10 cellular contexts compared by ENCODE assay signal in the genomic region with DNA sequence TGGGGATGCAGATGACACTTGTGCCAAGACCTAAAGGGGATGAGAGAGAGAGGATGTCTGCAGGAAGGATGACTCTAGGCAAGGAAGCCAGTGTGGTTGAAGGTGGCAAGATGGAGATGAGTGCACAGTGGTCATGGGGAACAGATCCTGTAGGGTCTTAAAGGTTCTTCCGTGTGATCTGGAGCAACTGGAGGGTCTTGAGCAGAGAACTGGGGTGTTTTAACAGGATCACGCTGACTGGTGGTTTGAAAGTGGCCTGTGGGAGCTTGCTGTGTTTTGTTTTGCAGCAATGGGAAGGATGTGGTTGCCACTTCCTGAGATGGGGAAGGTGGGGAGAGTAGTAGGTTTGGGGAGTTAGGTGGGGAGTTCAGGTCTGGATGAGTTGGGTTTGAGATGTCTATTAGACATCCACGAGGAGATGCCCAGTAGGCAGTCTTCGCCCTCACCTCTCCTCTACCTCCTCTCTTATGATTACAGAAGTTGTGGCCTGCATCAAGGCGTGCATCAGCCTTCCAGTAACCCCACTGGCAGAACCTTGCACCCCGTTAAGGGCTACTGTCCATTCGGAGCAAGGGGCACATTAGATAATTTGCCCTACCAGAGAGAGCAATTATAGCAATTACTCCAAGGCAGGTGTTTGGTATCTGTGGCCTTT. TPM values are rescaled to one million over a fixed set of nuclear protein-coding genes. Genes with fewer than 3 reads are reported as not detected.
DNase-seq lines count a peak whose midpoint lies in the region; ATAC-seq and TF ChIP-seq lines count a peak whose summit lies in the region.
"Had no signal": no experiment of that assay in that cellular context is flagged by ENCODE, and none has a peak within 500 bp of the region (broad histone marks: within the 10 kb centered on the region; RNA-seq: fewer than 3 reads in every experiment).

No MANE protein-coding gene starts in this region.

- TF ChIP-seq CTCF in SK-N-SH (IDR thresholded peaks at IDR 0.05), result no peak
- no peak for TF ChIP-seq CTCF in hepatocyte (IDR thresholded peaks at IDR 0.05; ENCODE audit: poor library complexity)

- H3K4me3 ChIP-seq in SK-N-SH (ENCODE audit: low read depth in 2 of 2, low read length in 1 of 2), result peak overlapping the region; percentile 92
- H3K4me3 ChIP-seq in hepatocyte, result peak overlapping the region; percentile 77

- H3K4me3 Mint-ChIP-seq in activated CD4-positive, alpha-beta memory T cell treated with anti-CD3 and anti-CD28 coated beads, Interleukin-2, amount 10 ng/mL, durations not matched to agents 7 days and 5 days, result peak overlapping the region; percentile 78

- no peak for ATAC-seq in SK-N-SH treated with all-trans-retinoic acid at 6 μM for 48 hours

- POLR2A ChIA-PET in SK-N-SH (lab: Yijun Ruan, JAX), result interaction anchor here (0.5 to 2.0 kb wide), 8 partner anchors 11 to 1547 kb away, joined by 3 to 13 read pairs (median 5); partner anchors contain the start of genes FAM47E, NUP54 and SCARB2
- POLR2A ChIA-PET in activated CD4-positive, alpha-beta memory T cell treated with anti-CD3 and anti-CD28 coated beads, Interleukin-2, amount 10 ng/mL, durations not matched to agents 7 days and 5 days (lab: Charles Lee), result interaction anchor here (0.8 to 2.0 kb wide), 10 partner anchors 9 to 740 kb away, joined by 3 to 9 read pairs (median 4); partner anchors contain the start of gene NUP54

- H3K27ac ChIP-seq in SK-N-SH (ENCODE audit: low read depth in 2 of 2, low read length in 1 of 2), result peak overlapping the region; percentile 83 to 92; a peak in 3 of 4 replicates
- H3K27ac ChIP-seq in hepatocyte, result peak overlapping the region; percentile 99

- H3K9me2 ChIP-seq in SK-N-SH (no peaks in the 10 kb centered on the region), hepatocyte (replicated peaks; ENCODE audit: insufficient read depth) (no peaks in the 10 kb centered on the region)

- H2AFZ ChIP-seq in SK-N-SH (ENCODE audit: low read depth), result peak overlapping the region; percentile 93; the same call in 1 of the 2 replicates
- peak overlapping the region; percentile 85 for H2AFZ ChIP-seq in hepatocyte

- no peak for TF ChIP-seq EP300 in SK-N-SH (IDR thresholded peaks at IDR 0.05; ENCODE audit: borderline replicate concordance in 1 of 2, low read depth in 1 of 2, low read length in 1 of 2)

- peaks cover 10 to 27% of the 10 kb centered on the region in 2 experiments; a peak in 2 of 4 replicates for H3K4me1 ChIP-seq in SK-N-SH (ENCODE audit: control insufficient read depth in 1 of 2, insufficient read depth in 2 of 2, low read depth in 1 of 2, low read length in 1 of 2)
- peaks cover 28% of the 10 kb centered on the region for H3K4me1 ChIP-seq in hepatocyte (ENCODE audit: insufficient read depth)

- WGBS in SK-N-SH (ENCODE audit: low lambda C conversion rate), result 98% methylated on average over 4 of the region's 7 CpGs
- WGBS in hepatocyte (ENCODE audit: low lambda C conversion rate, missing lambda C conversion rate), result 90% methylated on average over 7 of the region's 7 CpGs

- H3K4me2 ChIP-seq in SK-N-SH (peak overlapping the region; percentile 94), hepatocyte (peak overlapping the region; percentile 83)

- H4K20me1 ChIP-seq in SK-N-SH (ENCODE audit: insufficient read depth) (no peaks in the 10 kb centered on the region), hepatocyte (ENCODE audit: insufficient read depth, poor library complexity, severe bottlenecking) (no peaks in the 10 kb centered on the region)

- DNase-seq in SK-N-SH, result no peak
- peak; percentile 57 for DNase-seq in activated CD4-positive, alpha-beta memory T cell treated with anti-CD3 and anti-CD28 coated beads, Interleukin-2, amount 10 ng/mL, durations not matched to agents 7 days and 5 days
- DNase-seq in hepatocyte (ENCODE audit: low spot score), result no peak
- DNase-seq in stimulated activated naive CD4-positive, alpha-beta T cell treated with Interleukin-2 at 50 U/mL for 16 hours (lab: John Stamatoyannopoulos, UW), result peak; percentile 14
- no peak for DNase-seq in OCI-M1 (lab: John Stamatoyannopoulos, UW)
- no peak for DNase-seq in middle frontal gyrus (ENCODE audit: extremely low spot score, low spot score)
- no peak for DNase-seq in AML-193 (lab: John Stamatoyannopoulos, UW)
- DNase-seq: NCI-H1436 had no signal

- peak overlapping the region; percentile 84 for H3K27ac Mint-ChIP-seq in activated CD4-positive, alpha-beta memory T cell treated with anti-CD3 and anti-CD28 coated beads, Interleukin-2, amount 10 ng/mL, durations not matched to agents 7 days and 5 days

- H3K27me3 Mint-ChIP-seq in activated CD4-positive, alpha-beta memory T cell treated with anti-CD3 and anti-CD28 coated beads, Interleukin-2, amount 10 ng/mL, durations not matched to agents 7 days and 5 days, result no peaks in the 10 kb centered on the region

- H3K27me3 ChIP-seq in SK-N-SH (ENCODE audit: insufficient read depth) (no peaks in the 10 kb centered on the region), hepatocyte (no peaks in the 10 kb centered on the region)

- CTCF ChIA-PET in SK-N-SH (lab: Yijun Ruan, JAX), result interaction anchor here (1.1 to 5.4 kb wide), 7 partner anchors 9 to 453 kb away, joined by 3 to 55 read pairs (median 7); no protein-coding TSS in a partner anchor
- CTCF ChIA-PET in activated CD4-positive, alpha-beta memory T cell treated with anti-CD3 and anti-CD28 coated beads, Interleukin-2, amount 10 ng/mL, durations not matched to agents 7 days and 5 days (lab: Charles Lee), result interaction anchor here (0.7 to 3.7 kb wide), 7 partner anchors 9 to 156 kb away, joined by 3 to 31 read pairs (median 4); partner anchors contain the start of gene SCARB2

- H3K36me3 Mint-ChIP-seq in activated CD4-positive, alpha-beta memory T cell treated with anti-CD3 and anti-CD28 coated beads, Interleukin-2, amount 10 ng/mL, durations not matched to agents 7 days and 5 days (ENCODE audit: low read depth), result peaks cover 33% of the 10 kb centered on the region

- H3K4me1 Mint-ChIP-seq in activated CD4-positive, alpha-beta memory T cell treated with anti-CD3 and anti-CD28 coated beads, Interleukin-2, amount 10 ng/mL, durations not matched to agents 7 days and 5 days, result peaks cover 60% of the 10 kb centered on the region

- peak overlapping the region; percentile 85; the same call in 1 of the 2 replicates for H3K9ac ChIP-seq in SK-N-SH

- H3K79me2 ChIP-seq in SK-N-SH (ENCODE audit: insufficient read depth) (peaks cover 30% of the 10 kb centered on the region; the same call in 1 of the 2 replicates), hepatocyte (peaks cover 59% of the 10 kb centered on the region)

- H3K9me3 ChIP-seq in SK-N-SH (no peaks in the 10 kb centered on the region), hepatocyte (ENCODE audit: low read depth) (no peaks in the 10 kb centered on the region)

- TF ChIP-seq RAD21 in SK-N-SH (IDR thresholded peaks at IDR 0.05; ENCODE audit: low read length), result no peak

- H3F3A ChIP-seq in SK-N-SH (replicated peaks; ENCODE audit: insufficient read depth), result peaks cover 21% of the 10 kb centered on the region

- H3K36me3 ChIP-seq in SK-N-SH (replicated peaks in 1 of 2; ENCODE audit: control insufficient read depth in 1 of 2, insufficient read depth in 2 of 2, low read length in 1 of 2) (peaks cover 9 to 11% of the 10 kb centered on the region in 2 experiments), hepatocyte (replicated peaks; ENCODE audit: insufficient read depth, low read depth) (no peaks in the 10 kb centered on the region)

- H3K9me3 Mint-ChIP-seq in activated CD4-positive, alpha-beta memory T cell treated with anti-CD3 and anti-CD28 coated beads, Interleukin-2, amount 10 ng/mL, durations not matched to agents 7 days and 5 days, result peaks cover 2% of the 10 kb centered on the region

TF ChIP-seq in SK-N-SH, 30 proteins besides CTCF, POLR2A, EP300 and RAD21 (continues in another document):
- TF ChIP-seq GATA2 (CRISPR knock-in tag; IDR thresholded peaks at IDR 0.05) (no peak), FOXJ3 (CRISPR knock-in tag; IDR thresholded peaks at IDR 0.05) (no peak), YY1 (IDR thresholded peaks at IDR 0.05; ENCODE audit: low read depth) (no peak), PBX3 (IDR thresholded peaks at IDR 0.05) (no peak)

TF ChIP-seq in SK-N-SH treated with all-trans-retinoic acid at 6 μM for 48 hours, 23 proteins besides CTCF, POLR2A, EP300 and RAD21 (continues in another document):
- TF ChIP-seq, protein P1, sequence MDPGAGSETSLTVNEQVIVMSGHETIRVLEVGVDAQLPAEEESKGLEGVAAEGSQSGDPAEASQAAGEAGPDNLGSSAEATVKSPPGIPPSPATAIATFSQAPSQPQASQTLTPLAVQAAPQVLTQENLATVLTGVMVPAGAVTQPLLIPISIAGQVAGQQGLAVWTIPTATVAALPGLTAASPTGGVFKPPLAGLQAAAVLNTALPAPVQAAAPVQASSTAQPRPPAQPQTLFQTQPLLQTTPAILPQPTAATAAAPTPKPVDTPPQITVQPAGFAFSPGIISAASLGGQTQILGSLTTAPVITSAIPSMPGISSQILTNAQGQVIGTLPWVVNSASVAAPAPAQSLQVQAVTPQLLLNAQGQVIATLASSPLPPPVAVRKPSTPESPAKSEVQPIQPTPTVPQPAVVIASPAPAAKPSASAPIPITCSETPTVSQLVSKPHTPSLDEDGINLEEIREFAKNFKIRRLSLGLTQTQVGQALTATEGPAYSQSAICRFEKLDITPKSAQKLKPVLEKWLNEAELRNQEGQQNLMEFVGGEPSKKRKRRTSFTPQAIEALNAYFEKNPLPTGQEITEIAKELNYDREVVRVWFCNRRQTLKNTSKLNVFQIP (CRISPR knock-in tag; IDR thresholded peaks at IDR 0.05; ENCODE audit: borderline replicate concordance, low read depth), result no peak
- TF ChIP-seq ZC3H10 (CRISPR knock-in tag; IDR thresholded peaks at IDR 0.05), result no peak
- no peak for TF ChIP-seq ZNF8 (CRISPR knock-in tag; IDR thresholded peaks at IDR 0.05)
- no peak for TF ChIP-seq ESRRG (CRISPR knock-in tag; IDR thresholded peaks at IDR 0.05)
- TF ChIP-seq OSR1 (CRISPR knock-in tag; IDR thresholded peaks at IDR 0.05), result no peak
- TF ChIP-seq RARB (CRISPR knock-in tag; IDR thresholded peaks at IDR 0.05), result no peak
- no peak for TF ChIP-seq TOX (CRISPR knock-in tag; IDR thresholded peaks at IDR 0.05; ENCODE audit: borderline replicate concordance)
- no peak for TF ChIP-seq CSDC2 (CRISPR knock-in tag; IDR thresholded peaks at IDR 0.05)

RNA-seq across cellular contexts. Expression of gene STBD1, which starts 1.4 kb away (rescaled TPM):
- 1.6 and 1.8 TPM in 2 replicates for polyA plus RNA-seq in SK-N-SH (2012; rRNA removed)
- 1.5 and 2.1 TPM in 2 replicates for polyA plus RNA-seq in SK-N-SH (2012; cell fraction: cytosol; rRNA removed)
- 0.64 and 0.73 TPM in 2 replicates for polyA plus RNA-seq in SK-N-SH (2012; cell fraction: nucleus; rRNA removed)
- total RNA-seq in activated CD4-positive, alpha-beta memory T cell treated with anti-CD3 and anti-CD28 coated beads, Interleukin-2, amount 10 ng/mL, durations not matched to agents 7 days and 5 days, result 1 to 10 TPM; 5.5 to 5.8 TPM
- total RNA-seq in hepatocyte, result 26.5 and 34.2 TPM in 2 replicates
- 25.3 and 29.7 TPM in 2 replicates for polyA plus RNA-seq in hepatocyte
- total RNA-seq: A673 had no signal

RNA-seq across cellular contexts. Expression of gene FAM47E, which starts 53.6 kb away (rescaled TPM):
- polyA plus RNA-seq in SK-N-SH (2012; rRNA removed) (1.8 and 2.5 TPM in 2 replicates), hepatocyte (8.9 and 11.1 TPM in 2 replicates)
- polyA plus RNA-seq in SK-N-SH (2012; cell fraction: cytosol; rRNA removed), result 1.9 and 2.7 TPM in 2 replicates
- 2.3 and 5.4 TPM in 2 replicates for polyA plus RNA-seq in SK-N-SH (2012; cell fraction: nucleus; rRNA removed)
- total RNA-seq in activated CD4-positive, alpha-beta memory T cell treated with anti-CD3 and anti-CD28 coated beads, Interleukin-2, amount 10 ng/mL, durations not matched to agents 7 days and 5 days, result not detected
- 5.9 and 9.3 TPM in 2 replicates for total RNA-seq in hepatocyte

Comparison
In these comparisons a context has a peak if more than half of its experiments do, and no peak if none do; other contexts are left out.
1. DNase-seq: peak in activated CD4-positive, alpha-beta memory T cell treated with anti-CD3 and anti-CD28 coated beads, Interleukin-2, amount 10 ng/mL, durations not matched to agents 7 days and 5 days (single experiment) and stimulated activated naive CD4-positive, alpha-beta T cell treated with Interleukin-2 at 50 U/mL for 16 hours (single experiment); none in SK-N-SH (single experiment), hepatocyte (single experiment), OCI-M1 (single experiment), middle frontal gyrus (single experiment) and AML-193 (0 of 2).